Comparison of ENCODE assay signal across 15 cellular contexts in the genomic region with DNA sequence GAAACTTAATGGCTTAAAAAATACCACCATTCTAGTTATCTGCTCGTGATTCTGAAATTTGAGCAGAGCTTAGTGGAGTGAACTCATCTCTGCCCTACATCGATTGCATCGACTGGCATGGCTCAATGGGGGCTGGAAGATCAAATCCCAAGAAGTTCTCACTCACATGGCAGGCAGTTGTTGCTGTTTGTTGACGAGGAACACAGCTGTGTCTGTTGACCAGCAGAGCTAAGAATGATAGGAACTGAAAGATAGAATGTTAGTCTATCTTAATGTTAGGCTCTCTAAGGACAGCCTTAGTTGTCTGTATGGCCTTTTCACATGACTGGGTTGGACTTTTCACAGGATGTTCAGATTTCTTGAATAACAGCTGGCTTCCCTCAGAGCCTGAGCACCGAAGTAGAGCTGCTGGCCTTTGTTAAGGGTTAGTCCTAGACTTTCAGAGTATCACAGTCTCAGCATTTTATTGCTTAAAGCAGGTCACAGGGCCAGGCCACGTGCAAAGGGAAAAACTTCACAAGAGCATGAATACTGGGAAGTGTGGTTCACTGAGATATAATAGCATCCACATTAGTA. TPM values are rescaled to one million over a fixed set of nuclear protein-coding genes. Genes with fewer than 3 reads are reported as not detected.
DNase-seq lines count a peak whose midpoint lies in the region; ATAC-seq lines count a peak whose summit lies in the region.
"Had no signal": no experiment of that assay in that cellular context is flagged by ENCODE, and none has a peak within 500 bp of the region (broad histone marks: within the 10 kb centered on the region; RNA-seq: fewer than 3 reads in every experiment).

No MANE protein-coding gene starts in this region.

- H3K27me3 Mint-ChIP-seq in activated naive CD4-positive, alpha-beta T cell treated with anti-CD3 and anti-CD28 coated beads for 36 hours (ENCODE audit: low read depth), result no peaks in the 10 kb centered on the region
- H3K27me3 Mint-ChIP-seq: CD4-positive, CD25-positive, alpha-beta regulatory T cell had no signal

- H3K9me3 Mint-ChIP-seq in activated naive CD4-positive, alpha-beta T cell treated with anti-CD3 and anti-CD28 coated beads for 36 hours, result peaks cover 6% of the 10 kb centered on the region

- ATAC-seq in GM18868 (IDR thresholded peaks at IDR 0.05; ENCODE audit: unreplicated experiment) (peak; percentile 44), GM21786 (IDR thresholded peaks at IDR 0.05; ENCODE audit: unreplicated experiment) (peak; percentile 49), HG03354 (IDR thresholded peaks at IDR 0.05; ENCODE audit: poor library complexity, severe bottlenecking, unreplicated experiment) (peak; percentile 65), GM19467 (IDR thresholded peaks at IDR 0.05; ENCODE audit: unreplicated experiment) (no peak)
- ATAC-seq: mucosa of descending colon had no signal

- CTCF ChIA-PET in activated naive CD4-positive, alpha-beta T cell treated with anti-CD3 and anti-CD28 coated beads for 36 hours (lab: Charles Lee), result interaction anchor here (0.6 kb wide), 1 partner anchor 82 kb away, joined by 3 read pairs; no protein-coding TSS in a partner anchor

- no peak overlapping the region for H3K27ac Mint-ChIP-seq in activated naive CD4-positive, alpha-beta T cell treated with anti-CD3 and anti-CD28 coated beads for 36 hours
- H3K27ac Mint-ChIP-seq: CD4-positive, CD25-positive, alpha-beta regulatory T cell; immature natural killer cell had no signal

- H3K36me3 Mint-ChIP-seq in activated naive CD4-positive, alpha-beta T cell treated with anti-CD3 and anti-CD28 coated beads for 36 hours (ENCODE audit: low read depth), result no peaks in the 10 kb centered on the region
- H3K36me3 Mint-ChIP-seq: CD4-positive, CD25-positive, alpha-beta regulatory T cell; immature natural killer cell had no signal

- no peak overlapping the region for H3K4me3 Mint-ChIP-seq in activated naive CD4-positive, alpha-beta T cell treated with anti-CD3 and anti-CD28 coated beads for 36 hours
- H3K4me3 Mint-ChIP-seq: CD4-positive, CD25-positive, alpha-beta regulatory T cell; immature natural killer cell had no signal

- peak; percentile 81 for DNase-seq in left kidney (ENCODE audit: low read depth, low spot score)
- no peak for DNase-seq in stimulated activated CD4-positive, alpha-beta T cell treated with anti-CD3 and anti-CD28 coated beads, Interleukin-15, amount 100 ng/mL, for 24 hours
- no peak for DNase-seq in effector CD4-positive, alpha-beta T cell
- no peak for DNase-seq in activated naive CD4-positive, alpha-beta T cell treated with anti-CD3 and anti-CD28 coated beads for 36 hours
- DNase-seq: activated CD8-positive, alpha-beta memory T cell treated with anti-CD3 and anti-CD28 coated beads, Interleukin-2, amount 50 U/mL, for 4 hours; CD4-positive, CD25-positive, alpha-beta regulatory T cell; immature natural killer cell; KG1; NCI-H1930 had no signal

- no peaks in the 10 kb centered on the region for H3K4me1 Mint-ChIP-seq in activated naive CD4-positive, alpha-beta T cell treated with anti-CD3 and anti-CD28 coated beads for 36 hours (ENCODE audit: low read depth)
- H3K4me1 Mint-ChIP-seq: CD4-positive, CD25-positive, alpha-beta regulatory T cell; immature natural killer cell had no signal

- intact Hi-C loops in activated naive CD4-positive, alpha-beta T cell treated with anti-CD3 and anti-CD28 coated beads for 36 hours (cut with micrococcal nuclease), result no loop called here

RNA-seq across cellular contexts. Expression of a gene that starts 31.6 kb away (rescaled TPM):
- not detected for total RNA-seq in activated naive CD4-positive, alpha-beta T cell treated with anti-CD3 and anti-CD28 coated beads for 36 hours
- total RNA-seq: CD4-positive, CD25-positive, alpha-beta regulatory T cell; mucosa of descending colon; renal cortical epithelial cell had no signal
